In genomic region chr3:49531218-49531617, GRCh38 we compare ENCODE assay signal across 2 cellular contexts.
TF ChIP-seq lines count a peak whose summit lies in the region.

No MANE protein-coding gene starts in this region.

TF ChIP-seq in IMR-90, 13 proteins besides CTCF, POLR2A, EP300 and RAD21 (continued from another document):
- TF ChIP-seq, protein P1, sequence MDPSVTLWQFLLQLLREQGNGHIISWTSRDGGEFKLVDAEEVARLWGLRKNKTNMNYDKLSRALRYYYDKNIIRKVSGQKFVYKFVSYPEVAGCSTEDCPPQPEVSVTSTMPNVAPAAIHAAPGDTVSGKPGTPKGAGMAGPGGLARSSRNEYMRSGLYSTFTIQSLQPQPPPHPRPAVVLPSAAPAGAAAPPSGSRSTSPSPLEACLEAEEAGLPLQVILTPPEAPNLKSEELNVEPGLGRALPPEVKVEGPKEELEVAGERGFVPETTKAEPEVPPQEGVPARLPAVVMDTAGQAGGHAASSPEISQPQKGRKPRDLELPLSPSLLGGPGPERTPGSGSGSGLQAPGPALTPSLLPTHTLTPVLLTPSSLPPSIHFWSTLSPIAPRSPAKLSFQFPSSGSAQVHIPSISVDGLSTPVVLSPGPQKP (IDR thresholded peaks at IDR 0.05; ENCODE audit: borderline replicate concordance, low read depth, low read length) = no peak
- TF ChIP-seq SMC3 (IDR thresholded peaks at IDR 0.05; ENCODE audit: low read depth, low read length) (no peak), RCOR1 (IDR thresholded peaks at IDR 0.05; ENCODE audit: insufficient replicate concordance, low read length) (no peak), BHLHE40 (IDR thresholded peaks at IDR 0.05; ENCODE audit: low read depth, low read length) (no peak), RFX5 (IDR thresholded peaks at IDR 0.05; ENCODE audit: low read depth, low read length) (no peak), MAFK (IDR thresholded peaks at IDR 0.05; ENCODE audit: low read depth, low read length) (no peak), MAZ (IDR thresholded peaks at IDR 0.05; ENCODE audit: borderline replicate concordance, low read depth, low read length) (no peak), FOS (IDR thresholded peaks at IDR 0.05; ENCODE audit: low read depth, low read length) (no peak), MXI1 (IDR thresholded peaks at IDR 0.05; ENCODE audit: borderline replicate concordance, low read depth, low read length) (no peak)
- TF ChIP-seq, protein P2, sequence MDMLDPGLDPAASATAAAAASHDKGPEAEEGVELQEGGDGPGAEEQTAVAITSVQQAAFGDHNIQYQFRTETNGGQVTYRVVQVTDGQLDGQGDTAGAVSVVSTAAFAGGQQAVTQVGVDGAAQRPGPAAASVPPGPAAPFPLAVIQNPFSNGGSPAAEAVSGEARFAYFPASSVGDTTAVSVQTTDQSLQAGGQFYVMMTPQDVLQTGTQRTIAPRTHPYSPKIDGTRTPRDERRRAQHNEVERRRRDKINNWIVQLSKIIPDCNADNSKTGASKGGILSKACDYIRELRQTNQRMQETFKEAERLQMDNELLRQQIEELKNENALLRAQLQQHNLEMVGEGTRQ (IDR thresholded peaks at IDR 0.05; ENCODE audit: low read depth, low read length) = no peak

TF ChIP-seq in Ishikawa, 13 proteins besides CTCF, POLR2A, EP300 and RAD21 (continued from another document):
- no peak for TF ChIP-seq REST (IDR thresholded peaks at IDR 0.05; ENCODE audit: low read depth)
